Comparison of ENCODE assay signal across 19 cellular contexts in the genomic region with DNA sequence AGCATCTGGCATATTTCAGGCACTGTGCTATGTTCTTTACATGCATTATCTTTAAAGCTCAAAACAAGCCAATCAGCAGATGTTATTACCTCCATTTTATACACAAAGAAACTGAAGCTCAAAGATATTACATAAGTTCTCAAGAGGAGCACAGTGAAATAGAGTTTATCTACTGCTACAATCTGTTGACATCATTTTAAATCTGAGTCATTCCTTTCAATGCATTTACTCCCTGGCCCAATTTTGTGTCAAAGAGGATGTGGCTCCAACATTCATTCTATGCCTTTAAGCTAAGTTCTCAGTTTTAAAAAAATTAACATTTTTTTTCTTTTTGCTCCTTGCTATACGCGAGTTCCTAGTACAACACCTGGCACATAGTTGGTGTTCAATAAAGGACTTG.
"Had no signal": no experiment of that assay in that cellular context is flagged by ENCODE, and none has a peak within 500 bp of the region (broad histone marks: within the 10 kb centered on the region; RNA-seq: fewer than 3 reads in every experiment).

No MANE protein-coding gene starts in this region.

- H3K36me3 ChIP-seq: esophagus muscularis mucosa, prostate gland, tibial nerve, uterus had no signal

- H3K27me3 ChIP-seq: esophagus muscularis mucosa, tibial nerve, uterus had no signal

- H3K4me1 ChIP-seq: esophagus muscularis mucosa, prostate gland, tibial nerve, uterus had no signal

- H3K27me3 Mint-ChIP-seq: activated CD4-positive, alpha-beta memory T cell treated with anti-CD3 and anti-CD28 coated beads, Interleukin-2, amount 10 ng/mL, durations not matched to agents 7 days and 5 days; activated CD8-positive, alpha-beta memory T cell treated with anti-CD3 and anti-CD28 coated beads, Interleukin-2, amount 10 ng/mL, durations not matched to agents 7 days and 5 days; activated naive CD8-positive, alpha-beta T cell treated with anti-CD3 and anti-CD28 coated beads for 36 hours; activated T-helper 17 cell treated with anti-CD3 and anti-CD28 coated beads, Interleukin-2, amount 50 U/mL, for 72 hours; brain; central memory CD8-positive, alpha-beta T cell; naive thymus-derived CD8-positive, alpha-beta T cell; stimulated activated naive CD8-positive, alpha-beta T cell treated with anti-CD3 and anti-CD28 coated beads, Interleukin-15, Interleukin-2, amounts not matched to agents 100 ng/mL and 50 ng/mL, for 24 hours had no signal

- H3K36me3 Mint-ChIP-seq: activated CD8-positive, alpha-beta memory T cell treated with anti-CD3 and anti-CD28 coated beads, Interleukin-2, amount 10 ng/mL, durations not matched to agents 7 days and 5 days; brain; naive thymus-derived CD8-positive, alpha-beta T cell had no signal

- H3K4me3 ChIP-seq: coronary artery, esophagus muscularis mucosa, prostate gland, tibial nerve, uterus had no signal

- H3K4me1 Mint-ChIP-seq: activated CD4-positive, alpha-beta memory T cell treated with anti-CD3 and anti-CD28 coated beads, Interleukin-2, amount 10 ng/mL, durations not matched to agents 7 days and 5 days; activated CD8-positive, alpha-beta memory T cell treated with anti-CD3 and anti-CD28 coated beads, Interleukin-2, amount 10 ng/mL, durations not matched to agents 7 days and 5 days; activated naive CD8-positive, alpha-beta T cell treated with anti-CD3 and anti-CD28 coated beads for 36 hours; activated T-helper 17 cell treated with anti-CD3 and anti-CD28 coated beads, Interleukin-2, amount 50 U/mL, for 72 hours; brain; central memory CD8-positive, alpha-beta T cell; naive thymus-derived CD8-positive, alpha-beta T cell had no signal

- ATAC-seq: activated CD8-positive, alpha-beta memory T cell treated with anti-CD3 and anti-CD28 coated beads, Interleukin-2, amount 10 ng/mL, durations not matched to agents 7 days and 5 days; activated T-helper 17 cell treated with anti-CD3 and anti-CD28 coated beads, Interleukin-2, amount 50 U/mL, for 72 hours; naive thymus-derived CD8-positive, alpha-beta T cell; right cardiac atrium had no signal

- DNase-seq: activated CD4-positive, alpha-beta memory T cell treated with anti-CD3 and anti-CD28 coated beads, Interleukin-2, amount 10 ng/mL, durations not matched to agents 7 days and 5 days; activated CD4-positive, alpha-beta T cell treated with anti-CD3 and anti-CD28 coated beads for 48 hours; activated CD4-positive, CD25-positive, alpha-beta regulatory T cell; activated CD8-positive, alpha-beta memory T cell treated with anti-CD3 and anti-CD28 coated beads, Interleukin-2, amount 10 ng/mL, durations not matched to agents 7 days and 5 days; activated naive CD4-positive, alpha-beta T cell; activated naive CD8-positive, alpha-beta T cell treated with anti-CD3 and anti-CD28 coated beads for 36 hours; amygdala; naive thymus-derived CD8-positive, alpha-beta T cell; right cardiac atrium; stimulated activated CD4-positive, alpha-beta T cell treated with anti-CD3 and anti-CD28 coated beads, Interleukin-2, amount 100 ng/mL, for 24 hours; uterus had no signal

- H3K27ac ChIP-seq: coronary artery, esophagus muscularis mucosa, prostate gland, tibial nerve, uterus had no signal

- H3K27ac Mint-ChIP-seq: activated CD4-positive, alpha-beta memory T cell treated with anti-CD3 and anti-CD28 coated beads, Interleukin-2, amount 10 ng/mL, durations not matched to agents 7 days and 5 days; activated CD8-positive, alpha-beta memory T cell treated with anti-CD3 and anti-CD28 coated beads, Interleukin-2, amount 10 ng/mL, durations not matched to agents 7 days and 5 days; activated naive CD8-positive, alpha-beta T cell treated with anti-CD3 and anti-CD28 coated beads for 36 hours; activated T-helper 17 cell treated with anti-CD3 and anti-CD28 coated beads, Interleukin-2, amount 50 U/mL, for 72 hours; brain; naive thymus-derived CD8-positive, alpha-beta T cell; stimulated activated naive CD8-positive, alpha-beta T cell treated with anti-CD3 and anti-CD28 coated beads, Interleukin-15, Interleukin-2, amounts not matched to agents 100 ng/mL and 50 ng/mL, for 24 hours had no signal

- H3K4me3 Mint-ChIP-seq: activated CD4-positive, alpha-beta memory T cell treated with anti-CD3 and anti-CD28 coated beads, Interleukin-2, amount 10 ng/mL, durations not matched to agents 7 days and 5 days; activated CD8-positive, alpha-beta memory T cell treated with anti-CD3 and anti-CD28 coated beads, Interleukin-2, amount 10 ng/mL, durations not matched to agents 7 days and 5 days; activated naive CD8-positive, alpha-beta T cell treated with anti-CD3 and anti-CD28 coated beads for 36 hours; activated T-helper 17 cell treated with anti-CD3 and anti-CD28 coated beads, Interleukin-2, amount 50 U/mL, for 72 hours; brain; central memory CD8-positive, alpha-beta T cell; naive thymus-derived CD8-positive, alpha-beta T cell; stimulated activated naive CD8-positive, alpha-beta T cell treated with anti-CD3 and anti-CD28 coated beads, Interleukin-15, Interleukin-2, amounts not matched to agents 100 ng/mL and 50 ng/mL, for 24 hours had no signal

- H3K9me3 ChIP-seq: prostate gland, uterus had no signal
